In genomic region chr5:72210913-72211670, GRCh38 we compare ENCODE assay signal across 9 cellular contexts.
DNase-seq lines count a peak whose midpoint lies in the region; ATAC-seq and TF ChIP-seq lines count a peak whose summit lies in the region.
"Had no signal": no experiment of that assay in that cellular context is flagged by ENCODE, and none has a peak within 500 bp of the region (broad histone marks: within the 10 kb centered on the region; RNA-seq: fewer than 3 reads in every experiment).

No MANE protein-coding gene starts in this region.

- H3K9me3 ChIP-seq in subcutaneous abdominal adipose tissue (ENCODE audit: control insufficient read depth in 5 of 5, low read length in 5 of 5): no peaks in the 10 kb centered on the region

- H3K27ac ChIP-seq in brain microvascular endothelial cell (peak overlapping the region; percentile 80), subcutaneous abdominal adipose tissue (ENCODE audit: low read depth, low read length) (peak overlapping the region; percentile 20)

- ATAC-seq in HG02840 (IDR thresholded peaks at IDR 0.05; ENCODE audit: low FRiP score, unreplicated experiment): no peak

- peak; percentile 73 for DNase-seq in HS-5 (ENCODE audit: low read depth)
- DNase-seq in brain microvascular endothelial cell: peak; percentile 63
- DNase-seq in inferior parietal cortex (ENCODE audit: extremely low spot score): peak; percentile 27
- DNase-seq in H7: no peak
- DNase-seq in NCI-H146 (lab: John Stamatoyannopoulos, UW): no peak
- DNase-seq in NCI-H1105 treated with DMSO at 0.1 percent for 48 hours (lab: John Stamatoyannopoulos, UW): no peak
- DNase-seq: activated CD8-positive, alpha-beta memory T cell treated with anti-CD3 and anti-CD28 coated beads, Interleukin-2, amount 50 U/mL, for 48 hours had no signal

- H3K9ac ChIP-seq in subcutaneous abdominal adipose tissue (ENCODE audit: low read length in 5 of 5): peak overlapping the region in 2 of 5 donors; percentile 21 to 42

- peaks cover 0 to 15% (median 12%) of the 10 kb centered on the region in 5 donors for H3K4me1 ChIP-seq in subcutaneous abdominal adipose tissue (ENCODE audit: control insufficient read depth in 5 of 5, insufficient read depth in 5 of 5, low read length in 5 of 5)

- in situ Hi-C loops in brain microvascular endothelial cell (cut with HindIII; ENCODE audit: low pct_ligation_motif_present, low sequenced_read_pairs): no loop called here

- no peaks in the 10 kb centered on the region for H3K27me3 ChIP-seq in brain microvascular endothelial cell (replicated peaks)
- no peaks in the 10 kb centered on the region for H3K27me3 ChIP-seq in subcutaneous abdominal adipose tissue (ENCODE audit: control insufficient read depth in 5 of 5, insufficient read depth in 4 of 5, low read length in 5 of 5)
- no peaks in the 10 kb centered on the region for H3K27me3 ChIP-seq in H7 (ENCODE audit: control insufficient read depth, insufficient read depth, low read length)

- H3K4me3 ChIP-seq in brain microvascular endothelial cell (ENCODE audit: low read depth, low read length) (peak overlapping the region; percentile 18), subcutaneous abdominal adipose tissue (ENCODE audit: low read depth in 1 of 5, low read length in 5 of 5) (no peak overlapping the region), H7 (ENCODE audit: insufficient read depth, low read depth, low read length) (no peak overlapping the region)

- H3K36me3 ChIP-seq in brain microvascular endothelial cell (replicated peaks): peaks cover 21% of the 10 kb centered on the region
- H3K36me3 ChIP-seq in subcutaneous abdominal adipose tissue (ENCODE audit: control insufficient read depth in 5 of 5, insufficient read depth in 5 of 5, low read length in 5 of 5): peaks cover under 1 to 7% (median 3%) of the 10 kb centered on the region in 5 donors
- H3K36me3 ChIP-seq in H7 (replicated peaks; ENCODE audit: control insufficient read depth, insufficient read depth, low read length): peaks cover 1% of the 10 kb centered on the region; the same call in 1 of the 2 replicates

- TF ChIP-seq CTCF in brain microvascular endothelial cell (IDR thresholded peaks at IDR 0.05; ENCODE audit: low read depth, low read length, missing control alignments): no peak

Comparison
In these comparisons a context has a peak if more than half of its experiments do, and no peak if none do; other contexts are left out.
1. DNase-seq: peak in HS-5 (single experiment), brain microvascular endothelial cell (single experiment) and inferior parietal cortex (single experiment); none in H7 (single experiment), NCI-H146 (single experiment) and NCI-H1105 treated with DMSO at 0.1 percent for 48 hours (single experiment).